9 cellular contexts compared by ENCODE assay signal in genomic region chr17:81285894-81286293, GRCh38. TPM values are rescaled to one million over a fixed set of nuclear protein-coding genes. Genes with fewer than 3 reads are reported as not detected.
DNase-seq lines count a peak whose midpoint lies in the region; ATAC-seq and TF ChIP-seq lines count a peak whose summit lies in the region.
"Had no signal": no experiment of that assay in that cellular context is flagged by ENCODE, and none has a peak within 500 bp of the region (broad histone marks: within the 10 kb centered on the region; RNA-seq: fewer than 3 reads in every experiment).

No MANE protein-coding gene starts in this region.

- POLR2A ChIA-PET in activated B cell treated with CpG ODN at 0.5 μM for 24 hours (lab: Charles Lee) = interaction anchor here (0.6 to 2.5 kb wide), 4 partner anchors 9 to 229 kb away, joined by 4 to 11 read pairs (median 6); partner anchors contain the start of gene SLC38A10

- no peak for DNase-seq in GM12865 (ENCODE audit: low read depth)
- DNase-seq in activated B cell treated with CpG ODN at 0.5 μM for 24 hours = no peak
- no peak for DNase-seq in fibroblast of villous mesenchyme (ENCODE audit: low read depth)
- DNase-seq in gastrocnemius medialis = no peak
- no peak for DNase-seq in EL
- no peak for DNase-seq in NCI-H1436 treated with DMSO at 0.1 percent for 48 hours (lab: John Stamatoyannopoulos, UW)
- DNase-seq in COLO829 (ENCODE audit: low spot score) = no peak
- DNase-seq: NCI-H187 had no signal

- CTCF ChIA-PET in activated B cell treated with CpG ODN at 0.5 μM for 24 hours (lab: Charles Lee) = interaction anchor here (1.4 kb wide), 1 partner anchor 267 kb away, joined by 4 read pairs; no protein-coding TSS in a partner anchor

- no peaks in the 10 kb centered on the region for H3K9me3 Mint-ChIP-seq in activated B cell treated with CpG ODN at 0.5 μM for 24 hours

- H3K4me3 ChIP-seq in GM12865 (ENCODE audit: low read depth, low read length) = peak overlapping the region; percentile 78
- H3K4me3 ChIP-seq in fibroblast of villous mesenchyme (ENCODE audit: low read depth, low read length) = peak overlapping the region; percentile 4
- H3K4me3 ChIP-seq in gastrocnemius medialis = peak overlapping the region; percentile 31 to 45 (median 40)

- TF ChIP-seq POLR2A in gastrocnemius medialis (IDR thresholded peaks at IDR 0.05) = no peak

- H3K27me3 ChIP-seq in gastrocnemius medialis = no peaks in the 10 kb centered on the region

- in situ Hi-C loops in gastrocnemius medialis (cut with MboI; ENCODE audit: low sequenced_read_pairs in 4 of 4) = no loop called here

- H3K4me3 Mint-ChIP-seq in activated B cell treated with CpG ODN at 0.5 μM for 24 hours = peak overlapping the region; percentile 86

- ATAC-seq in activated B cell treated with CpG ODN at 0.5 μM for 24 hours (ENCODE audit: low read depth) (no peak), gastrocnemius medialis (peak in 1 of 2 donors; percentile 18), HG02763 (IDR thresholded peaks at IDR 0.05; ENCODE audit: unreplicated experiment) (no peak)

- H3K4me1 ChIP-seq in gastrocnemius medialis = peaks cover 0 to 5% of the 10 kb centered on the region in 2 donors

- TF ChIP-seq CTCF in GM12865 (IDR thresholded peaks at IDR 0.05; ENCODE audit: insufficient read depth, low read depth, low read length, missing control alignments) (no peak), activated B cell treated with CpG ODN at 0.5 μM for 24 hours (IDR thresholded peaks at IDR 0.05) (no peak), fibroblast of villous mesenchyme (IDR thresholded peaks at IDR 0.05; ENCODE audit: insufficient read depth, low read depth, low read length) (no peak), gastrocnemius medialis (IDR thresholded peaks at IDR 0.05 in 4 of 5, conservative IDR thresholded peaks at IDR 0.05 in 1 of 5) (no peak)

- H3K9me3 ChIP-seq in gastrocnemius medialis = no peaks in the 10 kb centered on the region

- peak overlapping the region; percentile 89 for H3K27ac Mint-ChIP-seq in activated B cell treated with CpG ODN at 0.5 μM for 24 hours

- H3K27me3 Mint-ChIP-seq in activated B cell treated with CpG ODN at 0.5 μM for 24 hours = no peaks in the 10 kb centered on the region

- H3K4me1 Mint-ChIP-seq in activated B cell treated with CpG ODN at 0.5 μM for 24 hours = peaks cover 31% of the 10 kb centered on the region

- H3K27ac ChIP-seq in gastrocnemius medialis = peak overlapping the region; percentile 46 to 76 (median 68)

- intact Hi-C loops in activated B cell treated with CpG ODN at 0.5 μM for 24 hours (cut with micrococcal nuclease) (no loop called here), gastrocnemius medialis (cut with DNase I; ENCODE audit: low total_unique reads) (no loop called here)

- H3K36me3 Mint-ChIP-seq in activated B cell treated with CpG ODN at 0.5 μM for 24 hours (ENCODE audit: low read depth) = peaks cover 40% of the 10 kb centered on the region

- peaks cover 0 to 23% of the 10 kb centered on the region in 2 donors for H3K36me3 ChIP-seq in gastrocnemius medialis

RNA-seq across cellular contexts. Expression of gene SLC38A10, which starts 9.2 kb away (rescaled TPM):
- total RNA-seq in activated B cell treated with CpG ODN at 0.5 μM for 24 hours (75.9 and 97.1 TPM in 2 replicates), fibroblast of villous mesenchyme (51.4 and 57.3 TPM in 2 replicates), gastrocnemius medialis (10 to 100 TPM; 24.5 to 56.5 (median 28.8) TPM)

RNA-seq across cellular contexts. Expression of gene NDUFAF8, which starts 46.8 kb away (rescaled TPM):
- 52.8 and 55.8 TPM in 2 replicates for total RNA-seq in activated B cell treated with CpG ODN at 0.5 μM for 24 hours
- 31.5 and 32.2 TPM in 2 replicates for total RNA-seq in fibroblast of villous mesenchyme
- 100 to 1,000 TPM in 1 of 4 donors, 10 to 100 TPM in 3; 39.4 to 700 (median 74.5) TPM for total RNA-seq in gastrocnemius medialis

RNA-seq across cellular contexts. Expression of gene TEPSIN, which starts 47.0 kb away (rescaled TPM):
- 82.9 and 102 TPM in 2 replicates for total RNA-seq in activated B cell treated with CpG ODN at 0.5 μM for 24 hours
- total RNA-seq in fibroblast of villous mesenchyme = 13.2 and 17.7 TPM in 2 replicates
- total RNA-seq in gastrocnemius medialis = 10 to 100 TPM; 15.5 to 32.9 (median 24.3) TPM

Comparison
In these comparisons a context has a peak if more than half of its experiments do, and no peak if none do; other contexts are left out.
1. H3K4me3 ChIP-seq: peak in every context shown above with its lines; median percentile 78 in GM12865; 40 in gastrocnemius medialis; 4 in fibroblast of villous mesenchyme.